Comparison of ENCODE assay signal across 8 cellular contexts in the genomic region with DNA sequence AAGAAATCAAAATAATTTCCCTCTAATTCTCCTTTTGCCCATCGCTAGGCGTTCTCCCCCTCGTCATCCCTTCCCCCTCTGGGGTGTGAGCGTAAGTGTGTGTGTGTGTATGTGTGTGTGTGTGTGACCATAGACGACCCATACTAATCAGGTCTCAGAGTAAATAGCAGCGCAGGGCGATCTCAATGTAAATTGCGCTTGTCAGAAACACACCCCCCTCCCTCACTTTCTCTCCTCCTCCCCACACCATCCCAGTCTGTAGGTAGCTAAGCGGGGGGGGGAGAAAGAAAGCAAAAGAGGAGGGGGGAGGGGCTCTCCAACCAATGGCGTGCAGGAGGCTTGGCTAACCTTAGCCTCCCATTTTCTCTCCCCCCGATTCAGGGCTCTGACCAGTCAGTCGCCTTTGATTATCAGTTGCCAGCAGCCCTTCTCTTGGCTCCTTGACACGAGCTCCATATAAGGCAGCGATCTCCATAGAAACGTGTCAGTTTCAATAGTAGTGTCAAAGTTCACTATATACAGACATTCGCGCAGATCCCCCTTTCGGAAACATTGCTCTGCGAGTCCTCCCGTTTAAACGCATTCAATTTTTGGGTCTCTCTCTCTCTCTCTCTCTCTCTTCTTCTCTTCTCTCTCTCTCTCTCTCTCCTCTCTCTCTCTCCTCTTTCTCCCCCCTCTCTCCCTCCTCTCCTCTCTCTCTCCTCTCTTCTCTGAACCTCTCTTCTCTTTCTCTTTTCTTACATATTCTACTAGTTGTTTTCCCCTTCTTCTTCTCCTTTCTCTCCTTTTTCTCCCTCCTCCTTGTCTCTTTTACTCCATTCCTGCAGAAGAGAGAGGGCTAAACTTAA. TPM values are rescaled to one million over a fixed set of nuclear protein-coding genes. Genes with fewer than 3 reads are reported as not detected.
DNase-seq lines count a peak whose midpoint lies in the region; ATAC-seq and TF ChIP-seq lines count a peak whose summit lies in the region.

Gene NR2F1 (plus strand): TSS at position 546 of the 848 bp plus-strand sequence. CDS start 1,802 bp downstream, outside the sequence.

- peaks cover 74% of the 10 kb centered on the region for H3K27me3 ChIP-seq in trophoblast cell (ENCODE audit: insufficient read depth, low read length)

- peaks cover 29% of the 10 kb centered on the region; the same call in 1 of the 2 replicates for H3K27me3 Mint-ChIP-seq in WTC11 (ENCODE audit: low read depth)

- no peak within 1 kb of the TSS for H3K14ac ChIP-seq in trophoblast cell (ENCODE audit: low read length)

- no peak within 1 kb of the TSS for H3K23ac ChIP-seq in trophoblast cell (ENCODE audit: low read length)

- TF ChIP-seq CTCF in WTC11 (IDR thresholded peaks at IDR 0.05) (no peak), GM10266 (IDR thresholded peaks at IDR 0.05; ENCODE audit: control insufficient read depth, insufficient read depth, low read depth, missing control alignments) (no peak)

- no peak within 1 kb of the TSS for H4K91ac ChIP-seq in trophoblast cell (ENCODE audit: low read depth, low read length)

- H3K4ac ChIP-seq in trophoblast cell (ENCODE audit: low read depth, low read length) = no peak within 1 kb of the TSS

- peak within 1 kb of the TSS; percentile 54 for H3K4me3 ChIP-seq in trophoblast cell (ENCODE audit: low read depth, low read length)

- in situ Hi-C loops in ACHN (cut with HindIII; ENCODE audit: low pct_ligation_motif_present, low pct_unique_long_range_greater_than_20kb, low sequenced_read_pairs) = no loop called here

- no peak within 1 kb of the TSS for H2BK120ac ChIP-seq in trophoblast cell (ENCODE audit: insufficient read depth, low read length, poor library complexity)

- CTCF ChIA-PET in WTC11 (lab: Charles Lee) = interaction anchor here (0.6 to 1.1 kb wide), 12 partner anchors 9 to 291 kb away, joined by 3 to 8 read pairs (median 3); no protein-coding TSS in a partner anchor

- H2AK5ac ChIP-seq in trophoblast cell (ENCODE audit: low read length) = no peak within 1 kb of the TSS

- H3K27ac ChIP-seq in trophoblast cell (ENCODE audit: low read depth, low read length) = no peak within 1 kb of the TSS

- H3K9ac ChIP-seq in trophoblast cell (ENCODE audit: low read length) = no peak within 1 kb of the TSS

- no peaks in the 10 kb centered on the region for H3K79me1 ChIP-seq in trophoblast cell (ENCODE audit: low read length)

- ATAC-seq in GM18907 (IDR thresholded peaks at IDR 0.05; ENCODE audit: unreplicated experiment) (peak; percentile 21), WTC11 (peak; percentile 11), GM18519 (IDR thresholded peaks at IDR 0.05; ENCODE audit: low FRiP score, unreplicated experiment) (no peak)

- H3K4me1 ChIP-seq in trophoblast cell (ENCODE audit: control insufficient read depth in 1 of 2, insufficient read depth in 2 of 2, low read length in 2 of 2) = peaks cover 12 to 16% of the 10 kb centered on the region in 2 experiments

- no peak within 1 kb of the TSS for H2BK5ac ChIP-seq in trophoblast cell (ENCODE audit: low read depth, low read length, poor library complexity)

- DNase-seq in ACHN (peak; percentile 55), NCI-H2081 treated with DMSO at 0.1 percent for 48 hours (lab: John Stamatoyannopoulos, UW) (peak; percentile 62), WTC11 (ENCODE audit: low spot score) (peak; percentile 61), glomerular endothelial cell (ENCODE audit: extremely low read depth, low read depth, low spot score) (peak; percentile 97), trophoblast cell (peak in 1 of 2 donors; percentile 42), GM10266 (ENCODE audit: extremely low spot score) (no peak)

- H4K8ac ChIP-seq in trophoblast cell (ENCODE audit: low read depth, low read length) = no peak within 1 kb of the TSS

- no peak within 1 kb of the TSS for H3K4me3 Mint-ChIP-seq in WTC11

- POLR2A ChIA-PET in WTC11 (lab: Charles Lee) = interaction anchor here (1.4 kb wide), 1 partner anchor 29 kb away, joined by 3 read pairs; no protein-coding TSS in a partner anchor

- no peak within 1 kb of the TSS for H2AFZ ChIP-seq in trophoblast cell (ENCODE audit: insufficient read depth, low read length, poor library complexity)

- H3K79me2 ChIP-seq in trophoblast cell (ENCODE audit: control insufficient read depth, insufficient read depth, low read length, poor library complexity) = no peaks in the 10 kb centered on the region

- H3K36me3 ChIP-seq in trophoblast cell (ENCODE audit: control insufficient read depth in 1 of 2, insufficient read depth in 2 of 2, low read length in 2 of 2) = no peaks in the 10 kb centered on the region

- H2BK12ac ChIP-seq in trophoblast cell (ENCODE audit: low read length) = no peak within 1 kb of the TSS

- no peak within 1 kb of the TSS for H3K27ac Mint-ChIP-seq in WTC11

- H3K18ac ChIP-seq in trophoblast cell (ENCODE audit: low read length) = no peak within 1 kb of the TSS

- H3K9me3 Mint-ChIP-seq in WTC11 = no peaks in the 10 kb centered on the region

- H3K36me3 Mint-ChIP-seq in WTC11 = peaks cover 2% of the 10 kb centered on the region; the same call in 1 of the 2 replicates

- H4K12ac ChIP-seq in trophoblast cell (ENCODE audit: low read depth, low read length) = no peak within 1 kb of the TSS

- peaks cover 30% of the 10 kb centered on the region for H3K4me1 Mint-ChIP-seq in WTC11

- H3K9me3 ChIP-seq in trophoblast cell (ENCODE audit: insufficient read depth, low read depth, low read length) = peaks cover 4% of the 10 kb centered on the region

- WGBS in trophoblast cell (ENCODE audit: extremely low coverage, insufficient coverage, insufficient read length) = no CpG with 5 or more reads among the region's 21 CpGs

- H3K4me2 ChIP-seq in trophoblast cell (ENCODE audit: low read length) = peak within 1 kb of the TSS; percentile 97

TF ChIP-seq in WTC11, 78 proteins besides CTCF, POLR2A, EP300 and RAD21 (continues in another document):
- TF ChIP-seq ZNF512 (CRISPR knock-in tag; IDR thresholded peaks at IDR 0.05; ENCODE audit: borderline replicate concordance) (peak; percentile 74; the same call in 1 of the 2 replicates), ZSCAN18 (CRISPR knock-in tag; IDR thresholded peaks at IDR 0.05) (no peak), USF1 (CRISPR knock-in tag; IDR thresholded peaks at IDR 0.05) (no peak), ZNF138 (CRISPR knock-in tag; conservative IDR thresholded peaks at IDR 0.05) (no peak), OVOL2 (CRISPR knock-in tag; IDR thresholded peaks at IDR 0.05; ENCODE audit: borderline replicate concordance) (no peak), GRHL2 (CRISPR knock-in tag; IDR thresholded peaks at IDR 0.05; ENCODE audit: insufficient replicate concordance, severe bottlenecking) (no peak), ZNF219 (CRISPR knock-in tag; IDR thresholded peaks at IDR 0.05; ENCODE audit: borderline replicate concordance) (no peak), NFYB (CRISPR knock-in tag; conservative IDR thresholded peaks at IDR 0.05; ENCODE audit: low read depth) (peak; percentile 45)

RNA-seq across cellular contexts. Expression of gene NR2F1, which starts in this region (rescaled TPM):
- total RNA-seq in WTC11 (2021) = 0.18 to 0.34 TPM (median 0.31 TPM) in 3 replicates
- total RNA-seq in glomerular endothelial cell = 18.1 and 55.4 TPM in 2 replicates
- polyA plus RNA-seq in trophoblast cell (2013) = 0.04 and 0.14 TPM in 2 replicates

Comparison
In these comparisons a context has a peak if more than half of its experiments do, and no peak if none do; other contexts are left out.
1. RNA of gene NR2F1 (total RNA-seq): 18.1 to 55.4 TPM in glomerular endothelial cell; 0.18 to 0.34 TPM in WTC11; every median in the first group is over 10 times any median in the second.
2. Peak in DNase-seq and ATAC-seq in WTC11; RNA of the gene not detected or under 1 TPM.